Comparison of ENCODE assay signal across 3 cellular contexts in genomic region chr2:74438248-74438647, GRCh38.
TF ChIP-seq lines count a peak whose summit lies in the region.

No MANE protein-coding gene starts in this region.

TF ChIP-seq in SK-N-SH, 30 proteins besides CTCF, POLR2A, EP300 and RAD21 (continued from another document):
- TF ChIP-seq, protein P1, sequence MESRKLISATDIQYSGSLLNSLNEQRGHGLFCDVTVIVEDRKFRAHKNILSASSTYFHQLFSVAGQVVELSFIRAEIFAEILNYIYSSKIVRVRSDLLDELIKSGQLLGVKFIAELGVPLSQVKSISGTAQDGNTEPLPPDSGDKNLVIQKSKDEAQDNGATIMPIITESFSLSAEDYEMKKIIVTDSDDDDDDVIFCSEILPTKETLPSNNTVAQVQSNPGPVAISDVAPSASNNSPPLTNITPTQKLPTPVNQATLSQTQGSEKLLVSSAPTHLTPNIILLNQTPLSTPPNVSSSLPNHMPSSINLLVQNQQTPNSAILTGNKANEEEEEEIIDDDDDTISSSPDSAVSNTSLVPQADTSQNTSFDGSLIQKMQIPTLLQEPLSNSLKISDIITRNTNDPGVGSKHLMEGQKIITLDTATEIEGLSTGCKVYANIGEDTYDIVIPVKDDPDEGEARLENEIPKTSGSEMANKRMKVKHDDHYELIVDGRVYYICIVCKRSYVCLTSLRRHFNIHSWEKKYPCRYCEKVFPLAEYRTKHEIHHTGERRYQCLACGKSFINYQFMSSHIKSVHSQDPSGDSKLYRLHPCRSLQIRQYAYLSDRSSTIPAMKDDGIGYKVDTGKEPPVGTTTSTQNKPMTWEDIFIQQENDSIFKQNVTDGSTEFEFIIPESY (IDR thresholded peaks at IDR 0.05; ENCODE audit: borderline replicate concordance, low read depth) = no peak
- TF ChIP-seq EZH2phosphoT487 (IDR thresholded peaks at IDR 0.05; ENCODE audit: borderline replicate concordance, low read depth) (no peak), GABPA (IDR thresholded peaks at IDR 0.05; ENCODE audit: low read depth) (no peak)
- TF ChIP-seq, protein P2, sequence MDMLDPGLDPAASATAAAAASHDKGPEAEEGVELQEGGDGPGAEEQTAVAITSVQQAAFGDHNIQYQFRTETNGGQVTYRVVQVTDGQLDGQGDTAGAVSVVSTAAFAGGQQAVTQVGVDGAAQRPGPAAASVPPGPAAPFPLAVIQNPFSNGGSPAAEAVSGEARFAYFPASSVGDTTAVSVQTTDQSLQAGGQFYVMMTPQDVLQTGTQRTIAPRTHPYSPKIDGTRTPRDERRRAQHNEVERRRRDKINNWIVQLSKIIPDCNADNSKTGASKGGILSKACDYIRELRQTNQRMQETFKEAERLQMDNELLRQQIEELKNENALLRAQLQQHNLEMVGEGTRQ (IDR thresholded peaks at IDR 0.05; ENCODE audit: borderline replicate concordance, low read depth, low read length) = no peak

TF ChIP-seq in SK-N-SH treated with all-trans-retinoic acid at 6 μM for 48 hours, 23 proteins besides CTCF, POLR2A, EP300 and RAD21 (continued from another document):
- TF ChIP-seq POU6F1 (CRISPR knock-in tag; IDR thresholded peaks at IDR 0.05; ENCODE audit: borderline replicate concordance, low read depth) (no peak), CREB5 (CRISPR knock-in tag; IDR thresholded peaks at IDR 0.05; ENCODE audit: low read depth) (no peak), TCF4 (CRISPR knock-in tag; IDR thresholded peaks at IDR 0.05; ENCODE audit: borderline replicate concordance) (no peak), ZC3H10 (CRISPR knock-in tag; IDR thresholded peaks at IDR 0.05) (no peak), ZNF565 (CRISPR knock-in tag; conservative IDR thresholded peaks at IDR 0.05; ENCODE audit: low read depth) (no peak), ESRRG (CRISPR knock-in tag; IDR thresholded peaks at IDR 0.05) (no peak), ZNF70 (CRISPR knock-in tag; IDR thresholded peaks at IDR 0.05) (no peak), TOX (CRISPR knock-in tag; IDR thresholded peaks at IDR 0.05; ENCODE audit: borderline replicate concordance) (no peak), ZFP30 (CRISPR knock-in tag; IDR thresholded peaks at IDR 0.05) (no peak), ISL1 (CRISPR knock-in tag; IDR thresholded peaks at IDR 0.05) (no peak)
- TF ChIP-seq, protein P3, sequence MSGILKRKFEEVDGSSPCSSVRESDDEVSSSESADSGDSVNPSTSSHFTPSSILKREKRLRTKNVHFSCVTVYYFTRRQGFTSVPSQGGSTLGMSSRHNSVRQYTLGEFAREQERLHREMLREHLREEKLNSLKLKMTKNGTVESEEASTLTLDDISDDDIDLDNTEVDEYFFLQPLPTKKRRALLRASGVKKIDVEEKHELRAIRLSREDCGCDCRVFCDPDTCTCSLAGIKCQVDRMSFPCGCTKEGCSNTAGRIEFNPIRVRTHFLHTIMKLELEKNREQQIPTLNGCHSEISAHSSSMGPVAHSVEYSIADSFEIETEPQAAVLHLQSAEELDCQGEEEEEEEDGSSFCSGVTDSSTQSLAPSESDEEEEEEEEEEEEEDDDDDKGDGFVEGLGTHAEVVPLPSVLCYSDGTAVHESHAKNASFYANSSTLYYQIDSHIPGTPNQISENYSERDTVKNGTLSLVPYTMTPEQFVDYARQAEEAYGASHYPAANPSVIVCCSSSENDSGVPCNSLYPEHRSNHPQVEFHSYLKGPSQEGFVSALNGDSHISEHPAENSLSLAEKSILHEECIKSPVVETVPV (CRISPR knock-in tag; IDR thresholded peaks at IDR 0.05) = no peak

TF ChIP-seq in WTC11, 78 proteins besides CTCF, POLR2A, EP300 and RAD21 (continued from another document):
- TF ChIP-seq TEAD1 (CRISPR knock-in tag; IDR thresholded peaks at IDR 0.05) (no peak), ZNF121 (CRISPR knock-in tag; IDR thresholded peaks at IDR 0.05) (no peak), GRHL2 (CRISPR knock-in tag; IDR thresholded peaks at IDR 0.05; ENCODE audit: insufficient replicate concordance, severe bottlenecking) (no peak), PREB (CRISPR knock-in tag; IDR thresholded peaks at IDR 0.05; ENCODE audit: borderline replicate concordance) (no peak), ERG (CRISPR knock-in tag; IDR thresholded peaks at IDR 0.05) (no peak)
- TF ChIP-seq, protein P2 (CRISPR knock-in tag; IDR thresholded peaks at IDR 0.05) = no peak
